Comparison of ENCODE assay signal across 21 cellular contexts in the genomic region with DNA sequence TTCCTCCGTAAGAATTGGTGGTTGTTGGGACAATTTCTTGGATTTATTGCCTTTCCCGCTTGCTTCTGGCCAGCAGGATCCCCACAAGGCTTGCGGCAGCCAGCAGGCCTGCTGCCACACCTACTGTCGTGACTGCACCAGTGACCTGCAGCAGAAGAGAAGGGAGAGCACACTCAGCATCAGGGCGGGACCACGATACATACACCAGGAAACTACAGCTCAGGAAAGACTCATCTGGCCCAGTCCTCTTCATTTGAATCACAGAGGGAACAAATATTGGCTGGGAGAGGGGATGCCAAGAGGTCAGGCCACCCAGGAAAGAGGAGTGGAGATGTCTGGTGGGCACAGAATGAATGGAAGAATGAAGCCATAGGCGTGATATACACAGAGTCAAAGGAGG. TPM values are rescaled to one million over a fixed set of nuclear protein-coding genes. Genes with fewer than 3 reads are reported as not detected.
DNase-seq lines count a peak whose midpoint lies in the region; ATAC-seq and TF ChIP-seq lines count a peak whose summit lies in the region.
"Had no signal": no experiment of that assay in that cellular context is flagged by ENCODE, and none has a peak within 500 bp of the region (broad histone marks: within the 10 kb centered on the region; RNA-seq: fewer than 3 reads in every experiment).

No MANE protein-coding gene starts in this region.

- no peaks in the 10 kb centered on the region for H3K36me3 ChIP-seq in esophagus squamous epithelium
- H3K36me3 ChIP-seq: gastrocnemius medialis, right atrium auricular region, transverse colon had no signal

- peaks cover 73% of the 10 kb centered on the region for H3K4me1 Mint-ChIP-seq in activated naive CD4-positive, alpha-beta T cell treated with anti-CD3 and anti-CD28 coated beads, Interleukin-2, amount 50 U/mL, for 24 hours
- peaks cover 51% of the 10 kb centered on the region for H3K4me1 Mint-ChIP-seq in activated CD8-positive, alpha-beta memory T cell treated with anti-CD3 and anti-CD28 coated beads, Interleukin-2, amount 10 ng/mL, durations not matched to agents 7 days and 5 days
- H3K4me1 Mint-ChIP-seq in type B pancreatic cell (ENCODE audit: unreplicated experiment) = peaks cover 31% of the 10 kb centered on the region

- H3K4me1 ChIP-seq in esophagus squamous epithelium = peaks cover 0 to 16% (median 0%) of the 10 kb centered on the region in 3 donors

- no peak overlapping the region for H3K4me3 ChIP-seq in esophagus squamous epithelium
- H3K4me3 ChIP-seq: gastrocnemius medialis, lung, right atrium auricular region, transverse colon had no signal

- H3K9me3 Mint-ChIP-seq in activated naive CD4-positive, alpha-beta T cell treated with anti-CD3 and anti-CD28 coated beads, Interleukin-2, amount 50 U/mL, for 24 hours = no peaks in the 10 kb centered on the region
- no peaks in the 10 kb centered on the region for H3K9me3 Mint-ChIP-seq in activated CD8-positive, alpha-beta memory T cell treated with anti-CD3 and anti-CD28 coated beads, Interleukin-2, amount 10 ng/mL, durations not matched to agents 7 days and 5 days (ENCODE audit: low read depth)
- peaks cover 4% of the 10 kb centered on the region for H3K9me3 Mint-ChIP-seq in type B pancreatic cell
- H3K9me3 Mint-ChIP-seq: neural crest cell had no signal

- H3K27me3 Mint-ChIP-seq in activated naive CD4-positive, alpha-beta T cell treated with anti-CD3 and anti-CD28 coated beads, Interleukin-2, amount 50 U/mL, for 24 hours = no peaks in the 10 kb centered on the region
- H3K27me3 Mint-ChIP-seq in activated CD8-positive, alpha-beta memory T cell treated with anti-CD3 and anti-CD28 coated beads, Interleukin-2, amount 10 ng/mL, durations not matched to agents 7 days and 5 days = no peaks in the 10 kb centered on the region
- H3K27me3 Mint-ChIP-seq in type B pancreatic cell = no peaks in the 10 kb centered on the region

- WGBS in esophagus squamous epithelium, 2 donors = 78 to 85% methylated on average over 5 to 7 of the region's 7 CpGs

- no peak for DNase-seq in activated naive CD4-positive, alpha-beta T cell treated with Interleukin-2 at 50 U/mL for 16 hours
- DNase-seq in activated CD8-positive, alpha-beta memory T cell treated with anti-CD3 and anti-CD28 coated beads, Interleukin-2, amount 10 ng/mL, durations not matched to agents 7 days and 5 days = no peak
- no peak for DNase-seq in esophagus squamous epithelium (lab: John Stamatoyannopoulos, UW)
- DNase-seq in type B pancreatic cell (ENCODE audit: extremely low spot score, unreplicated experiment) = peak; percentile 49
- no peak for DNase-seq in DMS 273 treated with DMSO at 0.1 percent for 48 hours (lab: John Stamatoyannopoulos, UW)
- no peak for DNase-seq in left ventricle myocardium superior
- DNase-seq: activated CD4-positive, alpha-beta T cell treated with anti-CD3 and anti-CD28 coated beads for 48 hours; central memory CD4-positive, alpha-beta T cell; gastrocnemius medialis; MV-4-11; NCI-H2107; RPMI8226; stimulated activated CD4-positive, alpha-beta T cell treated with anti-CD3 and anti-CD28 coated beads, Interleukin-1b, Interleukin-23, amount 100 ng/mL, for 48 hours; SW 1271; transverse colon had no signal

- no peaks in the 10 kb centered on the region for H3K9me3 ChIP-seq in esophagus squamous epithelium
- H3K9me3 ChIP-seq: gastrocnemius medialis, right atrium auricular region, transverse colon had no signal

- TF ChIP-seq CTCF in esophagus squamous epithelium (IDR thresholded peaks at IDR 0.05) = no peak
- TF ChIP-seq CTCF in type B pancreatic cell (conservative IDR thresholded peaks at IDR 0.05) = no peak

- peak overlapping the region; percentile 67 for H3K4me3 Mint-ChIP-seq in activated naive CD4-positive, alpha-beta T cell treated with anti-CD3 and anti-CD28 coated beads, Interleukin-2, amount 50 U/mL, for 24 hours
- H3K4me3 Mint-ChIP-seq in activated CD8-positive, alpha-beta memory T cell treated with anti-CD3 and anti-CD28 coated beads, Interleukin-2, amount 10 ng/mL, durations not matched to agents 7 days and 5 days = peak overlapping the region; percentile 34
- no peak overlapping the region for H3K4me3 Mint-ChIP-seq in type B pancreatic cell
- H3K4me3 Mint-ChIP-seq: neural crest cell had no signal

- intact Hi-C loops in esophagus squamous epithelium (cut with DNase I) (no loop called here), left ventricle myocardium superior (cut with micrococcal nuclease) (no loop called here)

- H3K36me3 Mint-ChIP-seq in activated naive CD4-positive, alpha-beta T cell treated with anti-CD3 and anti-CD28 coated beads, Interleukin-2, amount 50 U/mL, for 24 hours = no peaks in the 10 kb centered on the region
- H3K36me3 Mint-ChIP-seq in activated CD8-positive, alpha-beta memory T cell treated with anti-CD3 and anti-CD28 coated beads, Interleukin-2, amount 10 ng/mL, durations not matched to agents 7 days and 5 days = peaks cover 8% of the 10 kb centered on the region
- H3K36me3 Mint-ChIP-seq in type B pancreatic cell = peaks cover 4% of the 10 kb centered on the region

- ATAC-seq in activated CD8-positive, alpha-beta memory T cell treated with anti-CD3 and anti-CD28 coated beads, Interleukin-2, amount 10 ng/mL, durations not matched to agents 7 days and 5 days = no peak
- no peak for ATAC-seq in HG03342 (IDR thresholded peaks at IDR 0.05; ENCODE audit: unreplicated experiment)
- ATAC-seq in left ventricle myocardium superior = no peak

- H3K27me3 ChIP-seq in esophagus squamous epithelium = no peaks in the 10 kb centered on the region
- H3K27me3 ChIP-seq: gastrocnemius medialis, right atrium auricular region, transverse colon had no signal

- CTCF ChIA-PET in activated CD8-positive, alpha-beta memory T cell treated with anti-CD3 and anti-CD28 coated beads, Interleukin-2, amount 10 ng/mL, durations not matched to agents 7 days and 5 days (lab: Charles Lee) = interaction anchor here (1.3 to 4.3 kb wide), 4 partner anchors 14 to 118 kb away, joined by 7 to 46 read pairs (median 10); partner anchors contain the start of genes ATL3 and PLAAT4

- peak overlapping the region in 3 of 4 donors; percentile 2 to 31 (median 22) for H3K27ac ChIP-seq in esophagus squamous epithelium
- H3K27ac ChIP-seq: gastrocnemius medialis, right atrium auricular region had no signal

- H3K27ac Mint-ChIP-seq in activated naive CD4-positive, alpha-beta T cell treated with anti-CD3 and anti-CD28 coated beads, Interleukin-2, amount 50 U/mL, for 24 hours = peak overlapping the region; percentile 73
- H3K27ac Mint-ChIP-seq in activated CD8-positive, alpha-beta memory T cell treated with anti-CD3 and anti-CD28 coated beads, Interleukin-2, amount 10 ng/mL, durations not matched to agents 7 days and 5 days = peak overlapping the region; percentile 88
- H3K27ac Mint-ChIP-seq in type B pancreatic cell = peak overlapping the region; percentile 94

- no peak for TF ChIP-seq POLR2A in esophagus squamous epithelium (IDR thresholded peaks at IDR 0.05)

RNA-seq across cellular contexts. Expression of gene PLAAT2, which starts 10.3 kb away (rescaled TPM):
- total RNA-seq in activated CD8-positive, alpha-beta memory T cell treated with anti-CD3 and anti-CD28 coated beads, Interleukin-2, amount 10 ng/mL, durations not matched to agents 7 days and 5 days = 1 to 10 TPM in 1 of 2 experiments, under 1 TPM in 1; 0.73 to 1.3 TPM
- under 1 TPM in 1 of 4 donors, not detected in 3; 0.47 TPM for total RNA-seq in esophagus squamous epithelium
- total RNA-seq in type B pancreatic cell (ENCODE audit: low replicate concordance) = 6.0 and 7.8 TPM in 2 replicates
- not detected for total RNA-seq in left ventricle myocardium superior
- total RNA-seq: gastrocnemius medialis, H4, neural crest cell, right atrium auricular region had no signal

RNA-seq across cellular contexts. Expression of gene PLAAT4, which starts 16.3 kb away (rescaled TPM):
- 100 to 1,000 TPM in 1 of 2 experiments, 10 to 100 TPM in 1; 85.3 to 128 TPM for total RNA-seq in activated CD8-positive, alpha-beta memory T cell treated with anti-CD3 and anti-CD28 coated beads, Interleukin-2, amount 10 ng/mL, durations not matched to agents 7 days and 5 days
- total RNA-seq in esophagus squamous epithelium = 10 to 100 TPM in 2 of 4 donors, 1 to 10 TPM in 2; 3.9 to 32.6 (median 11.7) TPM
- 131 and 152 TPM in 2 replicates for total RNA-seq in type B pancreatic cell (ENCODE audit: low replicate concordance)
- 25.3 TPM for total RNA-seq in left ventricle myocardium superior
- total RNA-seq: neural crest cell had no signal

RNA-seq across cellular contexts. Expression of gene LGALS12, which starts 47.0 kb away (rescaled TPM):
- under 1 TPM; 0.23 to 0.29 TPM for total RNA-seq in activated CD8-positive, alpha-beta memory T cell treated with anti-CD3 and anti-CD28 coated beads, Interleukin-2, amount 10 ng/mL, durations not matched to agents 7 days and 5 days
- not detected for total RNA-seq in esophagus squamous epithelium
- 0.34 TPM in 1 of 2 replicates, not detected in the other for total RNA-seq in type B pancreatic cell (ENCODE audit: low replicate concordance)
- total RNA-seq in left ventricle myocardium superior = 0.72 TPM
- total RNA-seq: neural crest cell had no signal
